ENCODE assay signal across 9 cellular contexts in the genomic region with DNA sequence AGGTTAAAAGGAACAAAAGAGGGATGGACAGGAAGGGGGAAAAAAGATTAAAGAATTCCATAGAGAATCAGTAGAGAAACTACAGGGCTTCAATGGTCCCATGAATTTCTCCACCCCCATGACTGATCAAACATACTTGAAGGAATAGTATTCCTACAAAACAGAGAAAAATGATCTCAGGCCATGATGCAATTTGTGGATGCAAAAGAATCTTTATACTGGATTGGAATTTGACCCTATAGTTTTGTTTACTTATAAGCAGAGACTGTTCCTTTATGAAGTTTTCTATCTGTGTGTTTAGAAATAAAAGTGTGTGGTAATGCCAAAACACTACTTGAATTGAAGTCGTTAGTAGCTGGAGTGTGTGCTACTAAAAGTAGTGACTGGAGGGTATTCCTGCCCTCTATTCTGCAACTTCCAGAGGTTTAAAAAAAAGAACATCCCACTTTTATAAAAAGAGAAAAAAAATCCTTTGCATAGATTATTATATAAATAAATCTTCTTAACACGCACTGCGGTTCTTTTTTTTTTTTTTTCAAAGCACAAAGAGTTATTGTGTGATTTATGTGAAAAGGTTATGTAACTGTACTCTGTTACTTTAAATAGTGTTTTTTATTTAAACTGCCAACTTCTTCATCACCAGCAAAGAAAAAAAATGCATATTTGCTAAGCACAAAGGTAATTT.
DNase-seq lines count a peak whose midpoint lies in the region; ATAC-seq and TF ChIP-seq lines count a peak whose summit lies in the region.
"Had no signal": no experiment of that assay in that cellular context is flagged by ENCODE, and none has a peak within 500 bp of the region (broad histone marks: within the 10 kb centered on the region; RNA-seq: fewer than 3 reads in every experiment).

No MANE protein-coding gene starts in this region.

- DNase-seq in IMR-90: peak; percentile 94
- no peak for DNase-seq in SK-N-MC (ENCODE audit: low read depth, low spot score)
- DNase-seq in superior temporal gyrus (ENCODE audit: extremely low spot score): peak; percentile 64
- DNase-seq in DMS114 treated with DMSO at 0.1 percent for 48 hours (lab: John Stamatoyannopoulos, UW; ENCODE audit: unreplicated experiment): no peak
- DNase-seq in ovary: no peak
- DNase-seq in activated T-cell treated with anti-CD3 and anti-CD28 coated beads, Interleukin-2, amount 50 U/mL, for 1 hour: no peak
- DNase-seq: aorta, NCI-H524 treated with DMSO at 0.1 percent for 48 hours had no signal

- in situ Hi-C loops in IMR-90 (cut with MboI; ENCODE audit: low sequenced_read_pairs): no loop called here

- no peak overlapping the region for H3K23ac ChIP-seq in IMR-90 (ENCODE audit: low read depth, low read length)

- peaks cover 11% of the 10 kb centered on the region for H3K4me1 ChIP-seq in IMR-90 (ENCODE audit: control insufficient read depth, insufficient read depth, low read length)
- H3K4me1 ChIP-seq in gastroesophageal sphincter: peaks cover 17 to 68% (median 36%) of the 10 kb centered on the region in 3 donors
- H3K4me1 ChIP-seq in ovary (ENCODE audit: insufficient read depth): peaks cover 12% of the 10 kb centered on the region

- H3K4ac ChIP-seq in IMR-90 (ENCODE audit: low read depth, low read length): peak overlapping the region; percentile 83; the same call in 1 of the 2 replicates

- H3K4me3 ChIP-seq in IMR-90 (ENCODE audit: insufficient read depth, low read depth, low read length) (no peak overlapping the region), SK-N-MC (peak overlapping the region; percentile 30; the same call in 1 of the 2 replicates), gastroesophageal sphincter (no peak overlapping the region), ovary (no peak overlapping the region)

- H4K5ac ChIP-seq in IMR-90 (ENCODE audit: low read depth, low read length): peak overlapping the region; percentile 95; the same call in 1 of the 2 replicates

- peak overlapping the region; percentile 97 for H2BK120ac ChIP-seq in IMR-90 (ENCODE audit: low read depth, low read length)

- peaks cover 0 to 4% of the 10 kb centered on the region in 2 experiments; a peak in 1 of 4 replicates for H3K79me1 ChIP-seq in IMR-90 (ENCODE audit: low read depth in 1 of 2, low read length in 2 of 2)

- CTCF ChIA-PET in IMR-90 (lab: Yijun Ruan, JAX): interaction anchor here (0.6 to 1.3 kb wide), 4 partner anchors 9 to 175 kb away, joined by 3 to 8 read pairs (median 3); no protein-coding TSS in a partner anchor

- TF ChIP-seq POLR2A in IMR-90 (IDR thresholded peaks at IDR 0.05; ENCODE audit: low read depth, low read length): no peak
- TF ChIP-seq POLR2A in gastroesophageal sphincter (IDR thresholded peaks at IDR 0.05): no peak
- TF ChIP-seq POLR2A in ovary (IDR thresholded peaks at IDR 0.05): no peak

- no peak for TF ChIP-seq RAD21 in IMR-90 (IDR thresholded peaks at IDR 0.05; ENCODE audit: low read length)

- H3K27ac ChIP-seq in IMR-90 (ENCODE audit: insufficient read depth, low read length) (peak overlapping the region; percentile 97; the same call in 1 of the 2 replicates), SK-N-MC (peak overlapping the region; percentile 45; the same call in 1 of the 2 replicates), gastroesophageal sphincter (peak overlapping the region; percentile 81 to 94 (median 86)), ovary (peak overlapping the region in 1 of 2 donors; percentile 29)

- TF ChIP-seq CTCF in IMR-90 (conservative IDR thresholded peaks at IDR 0.05; ENCODE audit: low read depth, low read length): no peak
- TF ChIP-seq CTCF in gastroesophageal sphincter (IDR thresholded peaks at IDR 0.05): no peak
- no peak for TF ChIP-seq CTCF in ovary (IDR thresholded peaks at IDR 0.05)

- H3K36me3 ChIP-seq in IMR-90 (ENCODE audit: control insufficient read depth, insufficient read depth, low read length): no peaks in the 10 kb centered on the region
- no peaks in the 10 kb centered on the region for H3K36me3 ChIP-seq in SK-N-MC (ENCODE audit: insufficient read depth, low read length)
- H3K36me3 ChIP-seq in gastroesophageal sphincter: no peaks in the 10 kb centered on the region
- no peaks in the 10 kb centered on the region for H3K36me3 ChIP-seq in ovary

- H2AFZ ChIP-seq in IMR-90 (replicated peaks; ENCODE audit: low read length, poor library complexity): no peak overlapping the region

- no peak overlapping the region for H3K14ac ChIP-seq in IMR-90 (replicated peaks; ENCODE audit: low read depth, low read length)

- peak overlapping the region; percentile 98; the same call in 1 of the 2 replicates for H2BK20ac ChIP-seq in IMR-90 (ENCODE audit: low read depth, low read length)

- peak overlapping the region; percentile 42; the same call in 1 of the 2 replicates for H3K4me2 ChIP-seq in IMR-90 (ENCODE audit: low read depth, low read length)

- peak overlapping the region; percentile 4; the same call in 1 of the 3 replicates for H2BK15ac ChIP-seq in IMR-90 (ENCODE audit: low read depth, low read length)

- no TSS peak for BruUV-seq in IMR-90 (replicated peaks; lab: Mats Ljungman, UMichigan)

- TF ChIP-seq EP300 in gastroesophageal sphincter (IDR thresholded peaks at IDR 0.05) (no peak), ovary (IDR thresholded peaks at IDR 0.05) (no peak)

- peak overlapping the region; percentile 92 for H3K18ac ChIP-seq in IMR-90 (ENCODE audit: low read depth, low read length)

- H2AK5ac ChIP-seq in IMR-90 (ENCODE audit: low read depth, low read length): no peak overlapping the region

- no CpG with 5 or more reads among the region's 3 CpGs for WGBS in IMR-90 (ENCODE audit: extremely low coverage in 2 of 2, insufficient read length in 1 of 2), 2 experiments
- 13 to 26% methylated on average over 3 of the region's 3 CpGs for whole genome bisulfite sequencing in gastroesophageal sphincter (ENCODE audit: low coverage in 1 of 2), 2 donors
- 5 to 9% (median 6%) methylated on average over 3 of the region's 3 CpGs for WGBS in ovary, 3 donors

- no peaks in the 10 kb centered on the region for H4K20me1 ChIP-seq in IMR-90 (ENCODE audit: insufficient read depth, low read length)

- H4K8ac ChIP-seq in IMR-90 (ENCODE audit: low read depth in 2 of 2, low read length in 2 of 2): peak overlapping the region; percentile 68 to 97; a peak in 3 of 4 replicates

- no peak overlapping the region for H2AK9ac ChIP-seq in IMR-90 (replicated peaks; ENCODE audit: low read depth, low read length, poor library complexity)

- ATAC-seq in IMR-90 (ENCODE audit: low read depth) (peak; percentile 65), gastroesophageal sphincter (no peak)

- dilution Hi-C loops in IMR-90 (cut with HindIII; ENCODE audit: low sequenced_read_pairs, unreplicated experiment): no loop called here

- no peaks in the 10 kb centered on the region for H3K27me3 ChIP-seq in IMR-90 (ENCODE audit: control insufficient read depth, insufficient read depth, low read length)
- H3K27me3 ChIP-seq in gastroesophageal sphincter: no peaks in the 10 kb centered on the region
- H3K27me3 ChIP-seq in ovary: no peaks in the 10 kb centered on the region

- H3K9me1 ChIP-seq in IMR-90 (ENCODE audit: insufficient read depth, low read length): peaks cover 4% of the 10 kb centered on the region; the same call in 1 of the 2 replicates

- H3K9ac ChIP-seq in IMR-90 (ENCODE audit: low read depth, low read length) (no peak overlapping the region), SK-N-MC (ENCODE audit: insufficient read length) (peak overlapping the region; percentile 21)

- H3K9me3 ChIP-seq in IMR-90 (ENCODE audit: control insufficient read depth, insufficient read depth, low read length) (no peaks in the 10 kb centered on the region), SK-N-MC (ENCODE audit: low read depth, low read length) (no peaks in the 10 kb centered on the region), gastroesophageal sphincter (no peaks in the 10 kb centered on the region), ovary (no peaks in the 10 kb centered on the region)

- peak overlapping the region; percentile 76; the same call in 1 of the 2 replicates for H3K56ac ChIP-seq in IMR-90 (ENCODE audit: extremely low read depth, insufficient read depth, low read length)

- H4K91ac ChIP-seq in IMR-90 (ENCODE audit: insufficient read depth, low read depth, low read length): peak overlapping the region; percentile 94; the same call in 1 of the 2 replicates

- POLR2A ChIA-PET in IMR-90 (lab: Charles Lee; ENCODE audit: unreplicated experiment): interaction anchor here (0.6 to 1.0 kb wide), 2 partner anchors 213 to 215 kb away, joined by 4 to 5 read pairs; no protein-coding TSS in a partner anchor

- intact Hi-C loops in IMR-90 (cut with micrococcal nuclease): loop anchor here (1.0 to 5.0 kb wide), 4 partner anchors 163 to 898 kb away; no protein-coding TSS in a partner anchor
- intact Hi-C loops in ovary (cut with DNase I): no loop called here

- H2BK5ac ChIP-seq in IMR-90 (ENCODE audit: low read depth, low read length, poor library complexity, severe bottlenecking): peak overlapping the region; percentile 98

TF ChIP-seq in IMR-90, 13 proteins besides CTCF, POLR2A, EP300 and RAD21:
- TF ChIP-seq CHD1 (IDR thresholded peaks at IDR 0.05; ENCODE audit: low read depth, low read length) (no peak), CEBPB (IDR thresholded peaks at IDR 0.05; ENCODE audit: low read depth, low read length) (peak; percentile 94)

Comparison
In these comparisons a context has a peak if more than half of its experiments do, and no peak if none do; other contexts are left out.
1. DNase-seq: peak in IMR-90 (single experiment) and superior temporal gyrus (single experiment); none in SK-N-MC (single experiment), DMS114 treated with DMSO at 0.1 percent for 48 hours (single experiment), ovary (0 of 5) and activated T-cell treated with anti-CD3 and anti-CD28 coated beads, Interleukin-2, amount 50 U/mL, for 1 hour (single experiment).